12 cellular contexts compared by ENCODE assay signal in the genomic region with DNA sequence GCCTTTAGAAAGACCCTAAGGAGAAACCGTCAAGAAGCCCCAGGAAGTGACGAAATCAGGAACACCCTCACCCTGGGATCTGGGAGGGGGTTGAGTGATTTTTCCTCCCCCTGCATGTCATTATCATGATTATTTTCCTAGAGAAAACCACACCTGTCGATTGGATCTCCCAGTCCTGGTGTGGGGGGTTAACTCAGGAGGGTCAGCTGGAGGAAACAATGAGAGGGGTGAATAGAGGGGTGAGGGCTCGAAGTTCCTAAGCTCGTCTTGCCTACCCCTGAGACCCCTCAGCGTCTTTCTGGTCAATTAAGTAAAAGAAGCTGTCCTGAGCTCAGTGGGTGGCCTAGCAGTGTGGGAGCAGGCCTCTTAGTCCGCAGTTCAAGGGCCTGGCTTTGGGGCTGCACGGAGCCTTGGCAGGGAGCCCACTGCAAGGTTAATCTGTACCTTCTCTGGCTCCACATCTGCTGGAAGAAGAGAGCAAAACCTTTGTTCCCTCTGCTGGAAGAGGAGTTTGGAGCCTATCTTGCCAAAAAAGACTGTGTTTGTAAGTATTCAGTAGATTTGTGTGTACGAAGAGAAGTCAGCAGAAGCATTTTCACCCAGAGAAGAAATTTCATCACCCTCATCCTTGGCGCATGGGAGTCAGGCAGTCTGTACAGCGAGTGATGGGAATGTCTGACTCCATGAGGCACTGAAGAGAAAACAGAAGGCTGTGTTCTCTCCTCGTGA. TPM values are rescaled to one million over a fixed set of nuclear protein-coding genes. Genes with fewer than 3 reads are reported as not detected.
A peak's percentile ranks its signal among the peaks of the same experiment; 100 is the strongest.
DNase-seq lines count a peak whose midpoint lies in the region; ATAC-seq, FAIRE-seq and TF ChIP-seq lines count a peak whose summit lies in the region.
"Had no signal": no experiment of that assay in that cellular context is flagged by ENCODE, and none has a peak within 500 bp of the region (broad histone marks: within the 10 kb centered on the region; RNA-seq: fewer than 3 reads in every experiment).

No MANE protein-coding gene starts in this region.

- H4K91ac ChIP-seq in H1 (replicated peaks; ENCODE audit: insufficient read length, low read length), result no peak overlapping the region

- CTCF ChIA-PET in H1 (lab: Charles Lee; ENCODE audit: partially characterized antibody), result interaction anchor here (0.6 to 1.5 kb wide), 3 partner anchors 53 to 118 kb away, joined by 3 read pairs; no protein-coding TSS in a partner anchor

- H3K56ac ChIP-seq in H1 (replicated peaks; ENCODE audit: insufficient read length, low read depth, low read length), result no peak overlapping the region

- POLR2A ChIA-PET in H1 (lab: Charles Lee; ENCODE audit: partially characterized antibody), result interaction anchor here (1.1 to 2.8 kb wide), 6 partner anchors 9 to 38 kb away, joined by 3 to 15 read pairs (median 4); partner anchors contain the start of gene FTH1

- no peak overlapping the region for H2AK5ac ChIP-seq in H1 (ENCODE audit: low read depth, low read length)

- no peaks in the 10 kb centered on the region; the same call in 1 of the 2 replicates for H3K23me2 ChIP-seq in H1 (ENCODE audit: low read depth, low read length)

- WGBS in H1 (ENCODE audit: extremely low coverage in 1 of 2, insufficient coverage in 1 of 2, insufficient read length in 1 of 2, insufficient replicate concordance in 2 of 2, low coverage in 1 of 2, low lambda C conversion rate in 2 of 2, missing lambda C conversion rate in 1 of 2), 2 experiments, result 80% methylated on average over 12 of the region's 12 CpGs; no CpG with 5 or more reads in 1 of the 2 experiments

- H3K27me3 ChIP-seq in right atrium auricular region, result no peaks in the 10 kb centered on the region
- H3K27me3 ChIP-seq in H1 (replicated peaks in 1 of 4; ENCODE audit: control insufficient read depth in 3 of 4, extremely low read depth in 1 of 4, insufficient read depth in 3 of 4, low read length in 3 of 4), result no peaks in the 10 kb centered on the region
- no peaks in the 10 kb centered on the region for H3K27me3 ChIP-seq in upper lobe of right lung
- H3K27me3 ChIP-seq: ascending aorta had no signal

- no peak overlapping the region for H4K5ac ChIP-seq in H1 (ENCODE audit: insufficient read length, low read depth, low read length)

- no peak for TF ChIP-seq POLR2A in H1 (IDR thresholded peaks at IDR 0.05; ENCODE audit: control extremely low read depth in 1 of 2, low read depth in 2 of 2, low read length in 2 of 2)

- H3K14ac ChIP-seq in H1 (ENCODE audit: insufficient read length), result no peak overlapping the region

- DNase-seq in Right ventricle myocardium superior, result no peak
- no peak for DNase-seq in right atrium auricular region (ENCODE audit: low spot score)
- DNase-seq in H1 (ENCODE audit: low read depth in 1 of 2, low spot score in 2 of 2), result no peak
- peak; percentile 70 to 85 (median 79) for DNase-seq in mucosa of descending colon
- DNase-seq in upper lobe of right lung, result peak; percentile 66
- DNase-seq in posterior vena cava (ENCODE audit: low spot score), result no peak
- DNase-seq in epidermal melanocyte (ENCODE audit: insufficient read length, low spot score), result no peak
- DNase-seq: trophoblast cell had no signal

- H3K4me3 ChIP-seq in right atrium auricular region (no peak overlapping the region), H1 (ENCODE audit: extremely low read depth in 1 of 4, insufficient read depth in 2 of 4, low read depth in 3 of 4, low read length in 4 of 4) (no peak overlapping the region), mucosa of descending colon (no peak overlapping the region), upper lobe of right lung (no peak overlapping the region)
- H3K4me3 ChIP-seq: ascending aorta, GM12878 had no signal

- no peak for TF ChIP-seq EP300 in H1 (IDR thresholded peaks at IDR 0.05; ENCODE audit: borderline replicate concordance in 1 of 2, low read depth in 2 of 2, low read length in 2 of 2)

- TF ChIP-seq RAD21 in H1 (IDR thresholded peaks at IDR 0.05 in 1 of 2, conservative IDR thresholded peaks at IDR 0.05 in 1 of 2; ENCODE audit: low read depth in 2 of 2, low read length in 2 of 2), result no peak

- no peak overlapping the region for H3K4ac ChIP-seq in H1 (replicated peaks; ENCODE audit: insufficient read length, low read depth, low read length)

- H3K36me3 ChIP-seq in right atrium auricular region (no peaks in the 10 kb centered on the region), H1 (ENCODE audit: control insufficient read depth in 2 of 4, insufficient read depth in 4 of 4, low read length in 3 of 4) (no peaks in the 10 kb centered on the region), mucosa of descending colon (ENCODE audit: low read depth) (no peaks in the 10 kb centered on the region), upper lobe of right lung (no peaks in the 10 kb centered on the region)

- H3K27ac ChIP-seq in right atrium auricular region, result no peak overlapping the region
- H3K27ac ChIP-seq in H1 (ENCODE audit: low read depth, low read length), result 0 out of 2 replicates have a peak overlapping the region, but pooled peaks have one; percentile 3
- no peak overlapping the region for H3K27ac ChIP-seq in upper lobe of right lung
- H3K27ac ChIP-seq: ascending aorta had no signal

- peaks cover 0 to 17% of the 10 kb centered on the region in 2 donors for H3K4me1 ChIP-seq in right atrium auricular region
- peaks cover 3 to 19% (median 6%) of the 10 kb centered on the region in 4 experiments for H3K4me1 ChIP-seq in H1 (replicated peaks in 1 of 4; ENCODE audit: control insufficient read depth in 3 of 4, insufficient read depth in 4 of 4, low read length in 3 of 4)
- H3K4me1 ChIP-seq in mucosa of descending colon (ENCODE audit: low read depth), result peaks cover 13% of the 10 kb centered on the region
- peaks cover 13% of the 10 kb centered on the region for H3K4me1 ChIP-seq in upper lobe of right lung

- ATAC-seq in Right ventricle myocardium superior (ENCODE audit: poor library complexity) (peak; percentile 77), mucosa of descending colon (peak; percentile 91), upper lobe of right lung (peak; percentile 45), esophagus mucosa (no peak)
- ATAC-seq: GM12878 had no signal

- H3K9ac ChIP-seq in H1 (replicated peaks in 1 of 4; ENCODE audit: extremely low read depth in 1 of 4, low read depth in 3 of 4, low read length in 3 of 4), result no peak overlapping the region

- H3K23ac ChIP-seq in H1 (ENCODE audit: insufficient read length), result no peak overlapping the region

- peaks cover 0 to 6% of the 10 kb centered on the region in 2 donors for H3K9me3 ChIP-seq in right atrium auricular region
- H3K9me3 ChIP-seq in H1 (ENCODE audit: insufficient read depth in 2 of 2, low read depth in 1 of 2, low read length in 1 of 2), result no peaks in the 10 kb centered on the region
- H3K9me3 ChIP-seq in mucosa of descending colon, result peaks cover 9% of the 10 kb centered on the region
- H3K9me3 ChIP-seq in upper lobe of right lung, result peaks cover 5% of the 10 kb centered on the region

- H2BK15ac ChIP-seq in H1 (ENCODE audit: low read length), result no peak overlapping the region

- no peaks in the 10 kb centered on the region for H4K20me1 ChIP-seq in H1 (replicated peaks in 1 of 2; ENCODE audit: control insufficient read depth in 1 of 2, insufficient read depth in 2 of 2, low read length in 2 of 2)

- peak overlapping the region; percentile 88; the same call in 1 of the 2 replicates for H2BK5ac ChIP-seq in H1 (ENCODE audit: low read depth, low read length)

- H3K18ac ChIP-seq in H1 (ENCODE audit: extremely low read depth, low read length), result peak overlapping the region; percentile 71; the same call in 1 of the 2 replicates

- no peak overlapping the region for H3K4me2 ChIP-seq in H1 (ENCODE audit: insufficient read depth in 1 of 2, low read depth in 2 of 2, low read length in 2 of 2)

- H3K79me2 ChIP-seq in H1 (ENCODE audit: control insufficient read depth in 1 of 2, insufficient read depth in 2 of 2, low read length in 2 of 2), result no peaks in the 10 kb centered on the region

- TF ChIP-seq CTCF in right atrium auricular region (IDR thresholded peaks at IDR 0.05), result no peak
- no peak for TF ChIP-seq CTCF in H1 (IDR thresholded peaks at IDR 0.05; ENCODE audit: control extremely low read depth in 1 of 3, insufficient read depth in 1 of 3, low read depth in 1 of 3, low read length in 3 of 3)
- no peak for TF ChIP-seq CTCF in mucosa of descending colon (IDR thresholded peaks at IDR 0.05)
- TF ChIP-seq CTCF in upper lobe of right lung (IDR thresholded peaks at IDR 0.05), result no peak

- H2BK20ac ChIP-seq in H1 (ENCODE audit: low read length), result peak overlapping the region; percentile 52; the same call in 1 of the 2 replicates

- FAIRE-seq in H1 (lab: Jason Lieb, UNC), result no peak
- FAIRE-seq: GM12878, GM19239 had no signal

- peak overlapping the region; percentile 60; the same call in 1 of the 2 replicates for H2AFZ ChIP-seq in H1 (ENCODE audit: low read length)

- H4K8ac ChIP-seq in H1 (ENCODE audit: extremely low read depth, insufficient read depth, low read length), result no peak overlapping the region

- H2BK12ac ChIP-seq in H1 (ENCODE audit: low read depth, low read length), result peak overlapping the region; percentile 85

- intact Hi-C loops in Right ventricle myocardium superior (cut with DNase I) (no loop called here), mucosa of descending colon (cut with DNase I, micrococcal nuclease) (no loop called here), upper lobe of right lung (cut with DNase I) (no loop called here), posterior vena cava (cut with DNase I) (no loop called here)

- no peaks in the 10 kb centered on the region for H3K79me1 ChIP-seq in H1 (ENCODE audit: low read depth, low read length)

- no peak overlapping the region for H2BK120ac ChIP-seq in H1 (replicated peaks; ENCODE audit: low read depth, low read length)

RNA-seq across cellular contexts. Expression of gene FTH1, which starts 34.2 kb away (rescaled TPM):
- total RNA-seq in Right ventricle myocardium superior (2,228 TPM), right atrium auricular region (1,000 to 10,000 TPM; 2,265 to 2,787 TPM), mucosa of descending colon (1,000 to 10,000 TPM; 3,081 to 6,795 (median 5,370) TPM), upper lobe of right lung (4,022 TPM), posterior vena cava (1,000 to 10,000 TPM; 2,679 to 3,454 TPM), esophagus mucosa (911 TPM)
- 1,461 and 1,535 TPM in 2 replicates for total RNA-seq in H1 (2021; fragmentation: NEBNext Ultra II Directional; extraction: Animal tissue kit (Norgen Biotek cat#: 25700))
- polyA plus RNA-seq in H1 (2011; rRNA removed), result 895 and 1,153 TPM in 2 replicates
- polyA plus RNA-seq in H1 (2011; cell fraction: cytosol; rRNA removed), result 859 TPM
- 858 TPM for polyA plus RNA-seq in H1 (2011; cell fraction: nucleus; rRNA removed)
- polyA plus RNA-seq in H1 (2012, experiment 1 of 2), result 2,371 to 2,868 TPM (median 2,459 TPM) in 4 replicates
- 3,437 TPM for polyA plus RNA-seq in H1 (2012, experiment 2 of 2)
- 1,345 TPM for polyA plus RNA-seq in H1 (2013, experiment 1 of 2)
- polyA plus RNA-seq in H1 (2013, experiment 2 of 2), result 1,427 TPM
- 388 and 391 TPM in 2 replicates for polyA minus RNA-seq in H1 (2011; rRNA and poly(A)+ RNA removed)
- polyA minus RNA-seq in H1 (2011; cell fraction: cytosol; rRNA and poly(A)+ RNA removed), result 705 TPM
- polyA minus RNA-seq in H1 (2011; cell fraction: nucleus; rRNA and poly(A)+ RNA removed), result 403 TPM

RNA-seq across cellular contexts. Expression of gene BEST1, which starts 51.5 kb away (rescaled TPM):
- total RNA-seq in Right ventricle myocardium superior (1.3 TPM), right atrium auricular region (1 to 10 TPM; 1.3 to 4.7 TPM), mucosa of descending colon (1 to 10 TPM in 2 of 3 donors, under 1 TPM in 1; 0.41 to 2.8 (median 1.8) TPM), upper lobe of right lung (9.6 TPM), posterior vena cava (1 to 10 TPM; 5.8 to 9.5 TPM), esophagus mucosa (0.44 TPM)
- 0.22 and 0.23 TPM in 2 replicates for total RNA-seq in H1 (2021; fragmentation: NEBNext Ultra II Directional; extraction: Animal tissue kit (Norgen Biotek cat#: 25700))
- 0.62 and 1.4 TPM in 2 replicates for polyA plus RNA-seq in H1 (2011; rRNA removed)
- polyA plus RNA-seq in H1 (2011; cell fraction: cytosol; rRNA removed), result 1.7 TPM
- polyA plus RNA-seq in H1 (2011; cell fraction: nucleus; rRNA removed), result 3.9 TPM
- polyA plus RNA-seq in H1 (2012, experiment 1 of 2), result 0.43 to 0.91 TPM (median 0.72 TPM) in 4 replicates
- 1.0 TPM for polyA plus RNA-seq in H1 (2012, experiment 2 of 2)
- 0.08 TPM for polyA plus RNA-seq in H1 (2013, experiment 1 of 2)
- polyA plus RNA-seq in H1 (2013, experiment 2 of 2), result 0.09 TPM
- 0.95 and 1.1 TPM in 2 replicates for polyA minus RNA-seq in H1 (2011; rRNA and poly(A)+ RNA removed)
- 0.81 TPM for polyA minus RNA-seq in H1 (2011; cell fraction: cytosol; rRNA and poly(A)+ RNA removed)
- 2.9 TPM for polyA minus RNA-seq in H1 (2011; cell fraction: nucleus; rRNA and poly(A)+ RNA removed)

Comparison
In these comparisons a context has a peak if more than half of its experiments do, and no peak if none do; other contexts are left out.
1. DNase-seq: peak in mucosa of descending colon (3 of 3) and upper lobe of right lung (single experiment); none in Right ventricle myocardium superior (single experiment), right atrium auricular region (single experiment), H1 (0 of 2), posterior vena cava (single experiment) and epidermal melanocyte (single experiment).